ENCODE assay signal across 9 cellular contexts in the genomic region with DNA sequence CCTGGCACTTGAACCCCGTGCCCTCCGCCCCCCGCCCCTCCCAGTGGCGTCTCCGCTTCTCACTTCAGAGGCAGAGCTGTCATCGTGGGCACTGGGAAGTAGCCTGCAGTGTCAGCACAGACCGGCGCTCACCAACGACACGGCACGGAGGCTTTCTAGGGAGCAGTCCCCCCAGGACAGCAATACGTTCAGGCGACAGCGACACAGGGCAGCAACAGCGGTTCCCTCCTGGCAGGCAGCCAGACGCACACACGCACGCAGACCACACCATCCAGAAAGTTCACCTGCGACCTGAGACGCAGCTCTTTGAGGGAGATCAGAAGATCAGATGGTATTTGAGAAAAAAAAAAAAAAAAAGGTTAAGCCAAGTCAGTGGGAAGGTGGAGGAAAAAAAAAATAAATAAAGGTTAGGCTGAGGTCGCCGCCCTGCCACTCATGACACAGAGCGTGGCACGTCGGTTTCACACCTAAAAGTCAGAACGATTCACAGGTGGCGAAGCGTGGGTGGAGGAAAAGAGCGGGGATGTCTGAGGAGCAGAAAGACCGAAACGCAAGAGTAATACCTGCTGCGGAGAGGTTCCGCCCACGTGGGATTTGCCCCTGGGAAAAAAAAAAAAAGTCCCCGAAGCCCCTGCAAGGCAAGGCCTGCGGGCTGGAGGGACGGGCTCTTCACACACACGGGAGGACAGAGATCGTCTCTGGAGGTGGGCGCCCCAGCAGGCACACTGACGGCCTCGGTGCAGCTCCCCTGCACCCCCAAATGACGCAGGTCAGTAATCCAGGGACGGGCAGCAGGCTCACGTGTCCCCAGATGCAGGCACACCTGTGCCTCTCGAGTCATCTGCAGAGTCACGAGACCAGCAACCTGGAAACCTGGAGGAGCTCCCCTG.
DNase-seq lines count a peak whose midpoint lies in the region; ATAC-seq and TF ChIP-seq lines count a peak whose summit lies in the region.
"Had no signal": no experiment of that assay in that cellular context is flagged by ENCODE, and none has a peak within 500 bp of the region (broad histone marks: within the 10 kb centered on the region; RNA-seq: fewer than 3 reads in every experiment).

No MANE protein-coding gene starts in this region.

- H3K36me3 ChIP-seq in lower lobe of right lung, result no peaks in the 10 kb centered on the region

- no peak overlapping the region for H3K4me3 ChIP-seq in lower lobe of right lung

- no peak overlapping the region for H3K27ac ChIP-seq in lower lobe of right lung
- H3K27ac ChIP-seq: HL-60 had no signal

- H3K9me3 Mint-ChIP-seq in osteocyte (ENCODE audit: unreplicated experiment), result no peaks in the 10 kb centered on the region

- H3K4me1 Mint-ChIP-seq in osteocyte (ENCODE audit: unreplicated experiment), result peaks cover 43% of the 10 kb centered on the region

- H3K36me3 Mint-ChIP-seq in osteocyte (ENCODE audit: unreplicated experiment), result no peaks in the 10 kb centered on the region

- H3K9me3 ChIP-seq in lower lobe of right lung, result no peaks in the 10 kb centered on the region

- H3K27me3 ChIP-seq in lower lobe of right lung (ENCODE audit: low read depth), result no peaks in the 10 kb centered on the region

- peaks cover 16% of the 10 kb centered on the region for H3K4me1 ChIP-seq in lower lobe of right lung

- ATAC-seq in GM18520 (IDR thresholded peaks at IDR 0.05; ENCODE audit: unreplicated experiment) (peak; percentile 46), HG03060 (IDR thresholded peaks at IDR 0.05; ENCODE audit: low read depth, unreplicated experiment) (peak; percentile 47), lower lobe of right lung (no peak), GM19455 (IDR thresholded peaks at IDR 0.05; ENCODE audit: unreplicated experiment) (no peak)

- intact Hi-C loops in lower lobe of right lung (cut with DNase I), result no loop called here

- H3K27ac Mint-ChIP-seq in osteocyte (ENCODE audit: unreplicated experiment), result no peak overlapping the region

- H3K27me3 Mint-ChIP-seq in osteocyte (ENCODE audit: unreplicated experiment), result no peaks in the 10 kb centered on the region

- H3K4me3 Mint-ChIP-seq in osteocyte (ENCODE audit: unreplicated experiment), result no peak overlapping the region

- TF ChIP-seq CTCF in lower lobe of right lung (IDR thresholded peaks at IDR 0.05) (no peak), GM10266 (IDR thresholded peaks at IDR 0.05; ENCODE audit: control insufficient read depth, insufficient read depth, low read depth, missing control alignments) (no peak), osteocyte (IDR thresholded peaks at IDR 0.05) (no peak)

- DNase-seq in activated CD4-positive, alpha-beta T cell treated with anti-CD3 and anti-CD28 coated beads, Interleukin-2, amount 50 U/mL, for 48 hours, result peak; percentile 90 to 93
- DNase-seq in lower lobe of right lung, result peak; percentile 50
- DNase-seq in pons (ENCODE audit: low spot score), result no peak
- no peak for DNase-seq in GM10266 (ENCODE audit: extremely low spot score)
- DNase-seq in osteocyte (ENCODE audit: extremely low spot score, unreplicated experiment), result no peak

Comparison
In these comparisons a context has a peak if more than half of its experiments do, and no peak if none do; other contexts are left out.
1. ATAC-seq: peak in GM18520 (single experiment) and HG03060 (single experiment); none in lower lobe of right lung (0 of 2) and GM19455 (single experiment).
2. DNase-seq: peak in activated CD4-positive, alpha-beta T cell treated with anti-CD3 and anti-CD28 coated beads, Interleukin-2, amount 50 U/mL, for 48 hours (2 of 2) and lower lobe of right lung (single experiment); none in pons (single experiment), GM10266 (single experiment) and osteocyte (single experiment).